Comparison of ENCODE assay signal across 8 cellular contexts in genomic region chr3:112009670-112010069, GRCh38. TPM values are rescaled to one million over a fixed set of nuclear protein-coding genes. Genes with fewer than 3 reads are reported as not detected.
"Had no signal": no experiment of that assay in that cellular context is flagged by ENCODE, and none has a peak within 500 bp of the region (broad histone marks: within the 10 kb centered on the region; RNA-seq: fewer than 3 reads in every experiment).

No MANE protein-coding gene starts in this region.

- H3K4me3 ChIP-seq: GM23338 had no signal

- H3K9me3 Mint-ChIP-seq: GM23338, H9 had no signal

- DNase-seq: H9, HCEC 1CT, IMR-90 had no signal

- H3K4me3 Mint-ChIP-seq: GM23338, H9 had no signal

- ATAC-seq: GM23338 had no signal

- FAIRE-seq: H1, H54, HTR-8/SVneo had no signal

- H3K4me1 Mint-ChIP-seq: H9 had no signal

- H3K27ac Mint-ChIP-seq: GM23338, H9 had no signal

RNA-seq across cellular contexts. Expression of gene TAGLN3, which starts 10.9 kb away (rescaled TPM):
- total RNA-seq: HT-29 had no signal

RNA-seq across cellular contexts. Expression of gene TMPRSS7, which starts 24.9 kb away (rescaled TPM):
- total RNA-seq: GM23338, H1, H9, HT-29, IMR-90 had no signal
- polyA plus RNA-seq: GM23338, H1 had no signal
